ENCODE assay signal across 1 cellular context in the genomic region with DNA sequence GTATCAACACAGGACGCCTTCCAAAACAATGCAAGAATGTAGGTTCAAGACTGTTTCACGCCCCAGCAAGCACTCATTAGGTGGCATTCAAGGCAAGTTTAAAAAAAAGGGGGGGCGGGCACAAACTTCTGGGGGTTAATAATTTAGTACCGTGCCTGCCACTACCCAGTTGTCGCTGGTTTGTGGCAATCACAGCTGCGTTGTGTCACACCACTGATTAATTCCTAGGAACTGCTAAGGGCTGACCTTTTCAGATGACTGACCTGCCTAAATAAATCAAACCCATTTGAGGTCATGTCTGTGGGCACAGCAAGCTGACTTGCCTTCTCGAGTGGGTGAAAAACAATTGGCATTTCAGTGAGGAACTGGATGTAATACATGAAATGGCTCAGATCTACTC.
TF ChIP-seq lines count a peak whose summit lies in the region.

No MANE protein-coding gene starts in this region.

TF ChIP-seq in IMR-90, 13 proteins besides CTCF, POLR2A, EP300 and RAD21 (continued from another document):
- TF ChIP-seq, protein P1, sequence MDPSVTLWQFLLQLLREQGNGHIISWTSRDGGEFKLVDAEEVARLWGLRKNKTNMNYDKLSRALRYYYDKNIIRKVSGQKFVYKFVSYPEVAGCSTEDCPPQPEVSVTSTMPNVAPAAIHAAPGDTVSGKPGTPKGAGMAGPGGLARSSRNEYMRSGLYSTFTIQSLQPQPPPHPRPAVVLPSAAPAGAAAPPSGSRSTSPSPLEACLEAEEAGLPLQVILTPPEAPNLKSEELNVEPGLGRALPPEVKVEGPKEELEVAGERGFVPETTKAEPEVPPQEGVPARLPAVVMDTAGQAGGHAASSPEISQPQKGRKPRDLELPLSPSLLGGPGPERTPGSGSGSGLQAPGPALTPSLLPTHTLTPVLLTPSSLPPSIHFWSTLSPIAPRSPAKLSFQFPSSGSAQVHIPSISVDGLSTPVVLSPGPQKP (IDR thresholded peaks at IDR 0.05; ENCODE audit: borderline replicate concordance, low read depth, low read length), result no peak
- TF ChIP-seq MXI1 (IDR thresholded peaks at IDR 0.05; ENCODE audit: borderline replicate concordance, low read depth, low read length) (no peak), CEBPB (IDR thresholded peaks at IDR 0.05; ENCODE audit: low read depth, low read length) (no peak), CHD1 (IDR thresholded peaks at IDR 0.05; ENCODE audit: low read depth, low read length) (no peak)
